ENCODE assay signal across 19 cellular contexts in the genomic region with DNA sequence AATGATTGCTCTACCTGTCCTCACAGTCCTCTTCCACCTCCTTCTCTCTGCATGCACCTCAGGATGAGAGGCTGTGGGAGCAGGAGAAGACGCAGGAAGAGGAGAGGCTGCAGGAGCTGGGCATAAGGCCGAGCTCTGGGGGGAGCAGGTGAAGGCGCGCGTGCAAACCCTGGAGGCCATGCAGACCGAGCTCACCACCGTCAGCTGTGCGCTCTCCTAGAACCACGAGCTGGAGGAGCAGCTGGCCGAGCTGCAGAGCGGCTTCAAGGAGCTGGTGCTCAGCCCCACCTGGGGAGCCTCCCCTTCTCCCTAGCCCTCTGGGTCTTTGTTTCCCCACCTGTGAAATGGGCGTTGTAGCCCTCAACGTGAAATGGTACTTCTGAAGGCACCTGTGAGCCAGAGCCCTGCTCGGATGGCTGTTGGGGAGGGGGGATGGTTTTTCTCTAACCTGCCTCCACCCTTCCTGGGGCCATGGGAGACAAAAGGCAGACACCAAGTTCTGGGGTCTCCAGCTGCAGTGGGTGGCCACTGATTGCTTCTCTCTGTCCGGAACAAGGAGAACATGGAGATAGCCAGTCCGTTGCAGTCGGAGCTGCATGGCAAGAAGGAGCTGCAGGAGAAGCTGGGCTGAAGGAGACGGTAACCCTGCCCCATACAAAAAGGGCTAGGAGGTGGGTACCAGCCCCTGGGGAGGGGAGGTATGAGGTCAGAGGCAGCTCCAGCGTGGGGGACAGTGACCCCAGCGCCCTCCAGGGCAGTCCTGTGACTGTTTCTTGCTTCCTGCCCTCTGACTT.
DNase-seq lines count a peak whose midpoint lies in the region; ATAC-seq and TF ChIP-seq lines count a peak whose summit lies in the region.
"Had no signal": no experiment of that assay in that cellular context is flagged by ENCODE, and none has a peak within 500 bp of the region (broad histone marks: within the 10 kb centered on the region; RNA-seq: fewer than 3 reads in every experiment).

No MANE protein-coding gene starts in this region.

- intact Hi-C loops in Right ventricle myocardium inferior (cut with DNase I) (no loop called here), Right ventricle myocardium superior (cut with DNase I) (no loop called here), thyroid gland (cut with DNase I) (loop anchor here (5.0 kb wide), 1 partner anchor 66 kb away; no protein-coding TSS in a partner anchor)

- H3K4me3 ChIP-seq in thyroid gland (replicated peaks in 1 of 3) = no peak overlapping the region
- H3K4me3 ChIP-seq: A549, GM23248 had no signal

- ATAC-seq in Right ventricle myocardium inferior (no peak), Right ventricle myocardium superior (ENCODE audit: poor library complexity) (no peak), GM18868 (IDR thresholded peaks at IDR 0.05; ENCODE audit: unreplicated experiment) (no peak)
- ATAC-seq: A549 had no signal

- DNase-seq in Right ventricle myocardium inferior (ENCODE audit: missing footprints) (peak; percentile 11), Right ventricle myocardium superior (no peak), NAMALWA (ENCODE audit: low spot score) (peak; percentile 13), iPS-NIHi11 (ENCODE audit: low spot score) (peak; percentile 4), thyroid gland (peak; percentile 33 to 61), HuH-7 (ENCODE audit: low spot score) (no peak), mucosa of gallbladder (ENCODE audit: low spot score) (no peak)
- DNase-seq: AML-193; CD4-positive, alpha-beta T cell; DMS 273 treated with DMSO at 0.1 percent for 48 hours; DMS53; GM23248; HFFc6; KBM-7 had no signal

- H3K27me3 ChIP-seq in thyroid gland = no peaks in the 10 kb centered on the region

- 71 to 92% methylated on average over 18 to 20 of the region's 20 CpGs for WGBS in thyroid gland, 2 donors

- no peaks in the 10 kb centered on the region for H3K9me3 ChIP-seq in thyroid gland
- H3K9me3 ChIP-seq: A549 had no signal

- peaks cover 12 to 16% of the 10 kb centered on the region in 2 donors for H3K4me1 ChIP-seq in thyroid gland
- H3K4me1 ChIP-seq: A549 had no signal

- peak overlapping the region in 1 of 3 donors; percentile 7 for H3K27ac ChIP-seq in thyroid gland
- H3K27ac ChIP-seq: 22Rv1, A549, C4-2B, GM23248, HL-60 had no signal

- no peak for TF ChIP-seq CTCF in thyroid gland (IDR thresholded peaks at IDR 0.05)

- H3K36me3 ChIP-seq in thyroid gland = no peaks in the 10 kb centered on the region

- TF ChIP-seq POLR2A in thyroid gland (IDR thresholded peaks at IDR 0.05) = no peak

Comparison
In these comparisons a context has a peak if more than half of its experiments do, and no peak if none do; other contexts are left out.
1. DNase-seq: peak in Right ventricle myocardium inferior (single experiment), NAMALWA (single experiment), iPS-NIHi11 (single experiment) and thyroid gland (2 of 2); none in Right ventricle myocardium superior (single experiment), HuH-7 (single experiment) and mucosa of gallbladder (single experiment).